Comparison of ENCODE assay signal across 19 cellular contexts in genomic region chr12:89400415-89400814, GRCh38. TPM values are rescaled to one million over a fixed set of nuclear protein-coding genes. Genes with fewer than 3 reads are reported as not detected.
DNase-seq lines count a peak whose midpoint lies in the region; ATAC-seq, FAIRE-seq and TF ChIP-seq lines count a peak whose summit lies in the region.
"Had no signal": no experiment of that assay in that cellular context is flagged by ENCODE, and none has a peak within 500 bp of the region (broad histone marks: within the 10 kb centered on the region; RNA-seq: fewer than 3 reads in every experiment).

No MANE protein-coding gene starts in this region.

- H4K20me1 ChIP-seq in IMR-90 (ENCODE audit: insufficient read depth, low read length): no peaks in the 10 kb centered on the region
- H4K20me1 ChIP-seq in keratinocyte (ENCODE audit: control insufficient read depth, extremely low read depth, insufficient read depth, low read length): no peaks in the 10 kb centered on the region
- no peaks in the 10 kb centered on the region for H4K20me1 ChIP-seq in Karpas-422 (ENCODE audit: insufficient read depth, low read depth, low read length)

- H2AK9ac ChIP-seq in IMR-90 (replicated peaks; ENCODE audit: low read depth, low read length, poor library complexity): no peak overlapping the region

- H2BK20ac ChIP-seq in IMR-90 (ENCODE audit: low read depth, low read length): no peak overlapping the region

- H3K27me3 Mint-ChIP-seq in T-helper 2 cell treated with Interferon-gamma antibody and Interleukin-4, amounts not matched to agents 5 μg/mL and 100 μg/mL, for 36 hours (ENCODE audit: low read depth): no peaks in the 10 kb centered on the region
- H3K27me3 Mint-ChIP-seq in effector memory CD8-positive, alpha-beta T cell: no peaks in the 10 kb centered on the region

- H3K23ac ChIP-seq in IMR-90 (ENCODE audit: low read depth, low read length): no peak overlapping the region

- H3K36me3 ChIP-seq in IMR-90 (ENCODE audit: control insufficient read depth, insufficient read depth, low read length) (no peaks in the 10 kb centered on the region), keratinocyte (ENCODE audit: control insufficient read depth in 2 of 2, extremely low read depth in 1 of 2, insufficient read depth in 2 of 2, low read length in 2 of 2) (no peaks in the 10 kb centered on the region), Karpas-422 (ENCODE audit: insufficient read depth, low read length) (no peaks in the 10 kb centered on the region)
- H3K36me3 ChIP-seq: HAP-1 had no signal

- dilution Hi-C loops in IMR-90 (cut with HindIII; ENCODE audit: low sequenced_read_pairs, unreplicated experiment): no loop called here
- dilution Hi-C loops in keratinocyte (cut with MboI; ENCODE audit: extremely low pct_ligation_motif_present, low sequenced_read_pairs): no loop called here

- in situ Hi-C loops in IMR-90 (cut with MboI; ENCODE audit: low sequenced_read_pairs): no loop called here

- ATAC-seq in IMR-90 (ENCODE audit: low read depth) (no peak), GM21381 (IDR thresholded peaks at IDR 0.05; ENCODE audit: unreplicated experiment) (no peak)
- ATAC-seq in effector memory CD8-positive, alpha-beta T cell (replicated peaks): no peak
- ATAC-seq: A549; CD8-positive, alpha-beta T cell; HepG2 had no signal

- H2BK120ac ChIP-seq in IMR-90 (ENCODE audit: low read depth, low read length): no peak overlapping the region

- no peak overlapping the region for H4K5ac ChIP-seq in IMR-90 (ENCODE audit: low read depth, low read length)

- no peak overlapping the region for H3K4ac ChIP-seq in IMR-90 (ENCODE audit: low read depth, low read length)

- TF ChIP-seq RAD21 in IMR-90 (IDR thresholded peaks at IDR 0.05; ENCODE audit: low read length): no peak

- 0 out of 3 replicates have a peak overlapping the region, but pooled peaks have one; percentile 17 for H2BK15ac ChIP-seq in IMR-90 (ENCODE audit: low read depth, low read length)

- peaks cover 21% of the 10 kb centered on the region for H3K4me1 Mint-ChIP-seq in T-helper 2 cell treated with Interferon-gamma antibody and Interleukin-4, amounts not matched to agents 5 μg/mL and 100 μg/mL, for 36 hours (ENCODE audit: low read depth)
- H3K4me1 Mint-ChIP-seq in effector memory CD8-positive, alpha-beta T cell (ENCODE audit: low read depth in 2 of 2): peaks cover 6 to 9% of the 10 kb centered on the region in 2 donors

- H3K18ac ChIP-seq in IMR-90 (ENCODE audit: low read depth, low read length): no peak overlapping the region

- H3K56ac ChIP-seq in IMR-90 (ENCODE audit: extremely low read depth, insufficient read depth, low read length): no peak overlapping the region

- FAIRE-seq in keratinocyte (lab: Jason Lieb, UNC): peak; percentile 89
- FAIRE-seq: A549, HepG2 had no signal

- H3K4me3 ChIP-seq in IMR-90 (ENCODE audit: insufficient read depth, low read depth, low read length): no peak overlapping the region
- H3K4me3 ChIP-seq in keratinocyte (ENCODE audit: control insufficient read depth in 2 of 3, extremely low read depth in 1 of 3, insufficient read depth in 2 of 3, low read depth in 1 of 3, low read length in 3 of 3): no peak overlapping the region
- H3K4me3 ChIP-seq in Karpas-422 (ENCODE audit: low read length): no peak overlapping the region
- H3K4me3 ChIP-seq: A549, GM23248, HAP-1 had no signal

- 0 out of 2 replicates have a peak overlapping the region, but pooled peaks have one; percentile 8 for H3K14ac ChIP-seq in IMR-90 (replicated peaks; ENCODE audit: low read depth, low read length)

- no TSS peak for BruUV-seq in IMR-90 (replicated peaks; lab: Mats Ljungman, UMichigan)

- H2AK5ac ChIP-seq in IMR-90 (ENCODE audit: low read depth, low read length): no peak overlapping the region

- H3K27ac Mint-ChIP-seq in T-helper 2 cell treated with Interferon-gamma antibody and Interleukin-4, amounts not matched to agents 5 μg/mL and 100 μg/mL, for 36 hours: peak overlapping the region; percentile 7
- peak overlapping the region; percentile 54 to 85 for H3K27ac Mint-ChIP-seq in effector memory CD8-positive, alpha-beta T cell

- peaks cover 5% of the 10 kb centered on the region for H3K9me3 Mint-ChIP-seq in T-helper 2 cell treated with Interferon-gamma antibody and Interleukin-4, amounts not matched to agents 5 μg/mL and 100 μg/mL, for 36 hours
- no peaks in the 10 kb centered on the region for H3K9me3 Mint-ChIP-seq in effector memory CD8-positive, alpha-beta T cell
- H3K9me3 Mint-ChIP-seq: CD8-positive, alpha-beta T cell had no signal

- H3K36me3 Mint-ChIP-seq in T-helper 2 cell treated with Interferon-gamma antibody and Interleukin-4, amounts not matched to agents 5 μg/mL and 100 μg/mL, for 36 hours (ENCODE audit: low read depth): peaks cover 23% of the 10 kb centered on the region
- H3K36me3 Mint-ChIP-seq in effector memory CD8-positive, alpha-beta T cell (ENCODE audit: insufficient read depth): peaks cover 6% of the 10 kb centered on the region
- H3K36me3 Mint-ChIP-seq: CD8-positive, alpha-beta T cell had no signal

- intact Hi-C loops in IMR-90 (cut with micrococcal nuclease): no loop called here

- H2BK5ac ChIP-seq in IMR-90 (ENCODE audit: low read depth, low read length, poor library complexity, severe bottlenecking): no peak overlapping the region

- H2AFZ ChIP-seq in IMR-90 (replicated peaks; ENCODE audit: low read length, poor library complexity): no peak overlapping the region
- H2AFZ ChIP-seq in keratinocyte (ENCODE audit: control insufficient read depth, low read length): no peak overlapping the region
- no peak overlapping the region for H2AFZ ChIP-seq in Karpas-422 (ENCODE audit: low read length)
- H2AFZ ChIP-seq: GM23248 had no signal

- no peaks in the 10 kb centered on the region for H3K27me3 ChIP-seq in IMR-90 (ENCODE audit: control insufficient read depth, insufficient read depth, low read length)
- H3K27me3 ChIP-seq in keratinocyte (ENCODE audit: control insufficient read depth, extremely low read depth, insufficient read depth, low read length): no peaks in the 10 kb centered on the region
- no peaks in the 10 kb centered on the region for H3K27me3 ChIP-seq in Karpas-422 (ENCODE audit: low read length)

- POLR2A ChIA-PET in IMR-90 (lab: Charles Lee; ENCODE audit: unreplicated experiment): no interaction called here

- no peak for DNase-seq in T-helper 2 cell treated with Interferon-gamma antibody and Interleukin-4, amounts not matched to agents 5 μg/mL and 100 μg/mL, for 36 hours (ENCODE audit: low spot score)
- DNase-seq in T-helper 2 cell (no peak), IMR-90 (no peak), keratinocyte (ENCODE audit: low read depth, low spot score) (no peak), SIG-M5 treated with dmso at 0.1 percent for 504 hours (lab: John Stamatoyannopoulos, UW; ENCODE audit: unreplicated experiment) (no peak), Karpas-422 (no peak)
- DNase-seq in effector memory CD8-positive, alpha-beta T cell: no peak
- DNase-seq: AML-193; Calu3; CD8-positive, alpha-beta T cell; DMS79 treated with DMSO at 0.1 percent for 48 hours; GF-D8; GM23248 had no signal

- no CpG with 5 or more reads among the region's 6 CpGs for WGBS in IMR-90 (ENCODE audit: extremely low coverage in 2 of 2, insufficient read length in 1 of 2), 2 experiments

- CTCF ChIA-PET in IMR-90 (lab: Yijun Ruan, JAX): no interaction called here

- H3K9me1 ChIP-seq in IMR-90 (ENCODE audit: insufficient read depth, low read length) (peaks cover 2% of the 10 kb centered on the region; the same call in 1 of the 2 replicates), keratinocyte (ENCODE audit: control insufficient read depth, extremely low read depth, insufficient read depth, low read length) (no peaks in the 10 kb centered on the region)

- TF ChIP-seq CTCF in IMR-90 (conservative IDR thresholded peaks at IDR 0.05; ENCODE audit: low read depth, low read length) (no peak), keratinocyte (optimal IDR thresholded peaks at IDR 0.05 in 1 of 3, IDR thresholded peaks at IDR 0.05 in 1 of 3, conservative IDR thresholded peaks at IDR 0.05 in 1 of 3; ENCODE audit: extremely low read depth in 1 of 3, insufficient read depth in 2 of 3, low read length in 3 of 3) (no peak)

- no peak for TF ChIP-seq POLR2A in IMR-90 (IDR thresholded peaks at IDR 0.05; ENCODE audit: low read depth, low read length)

- no peaks in the 10 kb centered on the region for H3K79me1 ChIP-seq in IMR-90 (ENCODE audit: low read depth in 1 of 2, low read length in 2 of 2)

- H4K91ac ChIP-seq in IMR-90 (ENCODE audit: insufficient read depth, low read depth, low read length): no peak overlapping the region

- no peak overlapping the region for H3K4me3 Mint-ChIP-seq in T-helper 2 cell treated with Interferon-gamma antibody and Interleukin-4, amounts not matched to agents 5 μg/mL and 100 μg/mL, for 36 hours
- H3K4me3 Mint-ChIP-seq in effector memory CD8-positive, alpha-beta T cell: no peak overlapping the region
- H3K4me3 Mint-ChIP-seq: CD8-positive, alpha-beta T cell had no signal

- 0 out of 2 replicates have a peak, but pooled peaks cover 2% of the 10 kb centered on the region for H3K4me1 ChIP-seq in IMR-90 (ENCODE audit: control insufficient read depth, insufficient read depth, low read length)
- peaks cover 7% of the 10 kb centered on the region for H3K4me1 ChIP-seq in keratinocyte (ENCODE audit: control insufficient read depth, extremely low read depth, insufficient read depth, low read length)
- no peaks in the 10 kb centered on the region for H3K4me1 ChIP-seq in Karpas-422 (ENCODE audit: low read length)
- H3K4me1 ChIP-seq: A549, HAP-1 had no signal

- no peak overlapping the region for H4K8ac ChIP-seq in IMR-90 (ENCODE audit: low read depth in 2 of 2, low read length in 2 of 2)

- H3K9ac ChIP-seq in IMR-90 (ENCODE audit: low read depth, low read length) (no peak overlapping the region), keratinocyte (ENCODE audit: control insufficient read depth, extremely low read depth, insufficient read depth, low read length) (no peak overlapping the region), Karpas-422 (ENCODE audit: low read length) (no peak overlapping the region)
- H3K9ac ChIP-seq: GM23248 had no signal

- H3K79me2 ChIP-seq in keratinocyte (ENCODE audit: control insufficient read depth, insufficient read depth, low read length) (no peaks in the 10 kb centered on the region), Karpas-422 (ENCODE audit: low read length) (no peaks in the 10 kb centered on the region)

- H3K27ac ChIP-seq in IMR-90 (ENCODE audit: insufficient read depth, low read length) (no peak overlapping the region), keratinocyte (ENCODE audit: control insufficient read depth, insufficient read depth, low read length) (no peak overlapping the region), Karpas-422 (ENCODE audit: low read length) (no peak overlapping the region)
- H3K27ac ChIP-seq: 22Rv1, A549, C4-2B, GM23248 had no signal

- no peaks in the 10 kb centered on the region for H3K9me2 ChIP-seq in Karpas-422 (replicated peaks; ENCODE audit: insufficient read depth, low read length)

- no peak overlapping the region for H3K4me2 ChIP-seq in IMR-90 (ENCODE audit: low read depth, low read length)
- H3K4me2 ChIP-seq in keratinocyte (ENCODE audit: control insufficient read depth, extremely low read depth, insufficient read depth, low read depth, low read length): no peak overlapping the region
- H3K4me2 ChIP-seq in Karpas-422 (ENCODE audit: low read depth, low read length, poor library complexity, severe bottlenecking): no peak overlapping the region
- H3K4me2 ChIP-seq: A549 had no signal

- H3K9me3 ChIP-seq in IMR-90 (ENCODE audit: control insufficient read depth, insufficient read depth, low read length) (no peaks in the 10 kb centered on the region), keratinocyte (ENCODE audit: control insufficient read depth, low read depth, low read length) (no peaks in the 10 kb centered on the region), Karpas-422 (ENCODE audit: low read length) (no peaks in the 10 kb centered on the region)
- H3K9me3 ChIP-seq: A549, HAP-1 had no signal

RNA-seq across cellular contexts. Expression of gene DUSP6, which starts 48.1 kb away (rescaled TPM):
- total RNA-seq in IMR-90 (2012; rRNA removed): 70.1 and 78.6 TPM in 2 replicates
- polyA plus RNA-seq in IMR-90 (2012; rRNA removed): 38.5 and 59.0 TPM in 2 replicates
- polyA plus RNA-seq in IMR-90 (2012; cell fraction: cytosol; rRNA removed): 16.4 and 21.0 TPM in 2 replicates
- 213 and 221 TPM in 2 replicates for polyA plus RNA-seq in IMR-90 (2012; cell fraction: nucleus; rRNA removed; ENCODE audit: low replicate concordance)
- 205 to 251 TPM (median 221 TPM) in 3 replicates for polyA plus RNA-seq in keratinocyte
- 66.1 TPM for polyA plus RNA-seq in keratinocyte (2011; ENCODE audit: low read depth)
- 66.2 and 96.4 TPM in 2 replicates for polyA plus RNA-seq in keratinocyte (2011; cell fraction: cytosol; rRNA removed)
- polyA plus RNA-seq in keratinocyte (2011; cell fraction: nucleus; rRNA removed): 255 and 281 TPM in 2 replicates
- 82.7 and 187 TPM in 2 replicates for polyA plus RNA-seq in keratinocyte (2012; ENCODE audit: low replicate concordance)
- polyA minus RNA-seq in keratinocyte: 454 to 649 TPM (median 503 TPM) in 3 replicates
- polyA minus RNA-seq in keratinocyte (2011; cell fraction: cytosol; rRNA and poly(A)+ RNA removed): 290 TPM
- 297 and 332 TPM in 2 replicates for polyA minus RNA-seq in keratinocyte (2011; cell fraction: nucleus; rRNA and poly(A)+ RNA removed)
- total RNA-seq in Karpas-422 (2014; rRNA removed; shearing (Covaris generic); ENCODE audit: low replicate concordance): 67.2 and 109 TPM in 2 replicates
